ENCODE assay signal across 11 cellular contexts in genomic region chr2:119809329-119810038, GRCh38. TPM values are rescaled to one million over a fixed set of nuclear protein-coding genes. Genes with fewer than 3 reads are reported as not detected.
DNase-seq lines count a peak whose midpoint lies in the region; ATAC-seq and TF ChIP-seq lines count a peak whose summit lies in the region.
"Had no signal": no experiment of that assay in that cellular context is flagged by ENCODE, and none has a peak within 500 bp of the region (broad histone marks: within the 10 kb centered on the region; RNA-seq: fewer than 3 reads in every experiment).

No MANE protein-coding gene starts in this region.

- H3K27ac Mint-ChIP-seq in activated naive CD4-positive, alpha-beta T cell treated with anti-CD3 and anti-CD28 coated beads, Interleukin-2, amount 50 U/mL, for 24 hours: peak overlapping the region; percentile 55
- H3K27ac Mint-ChIP-seq in activated naive CD4-positive, alpha-beta T cell treated with anti-CD3 and anti-CD28 coated beads, Interleukin-2, amount 10 ng/mL, durations not matched to agents 7 days and 5 days: no peak overlapping the region

- ATAC-seq in SK-N-SH treated with all-trans-retinoic acid at 6 μM for 48 hours: peak; percentile 94

- peaks cover 66% of the 10 kb centered on the region for H3K4me1 Mint-ChIP-seq in activated naive CD4-positive, alpha-beta T cell treated with anti-CD3 and anti-CD28 coated beads, Interleukin-2, amount 50 U/mL, for 24 hours
- peaks cover 4% of the 10 kb centered on the region for H3K4me1 Mint-ChIP-seq in activated naive CD4-positive, alpha-beta T cell treated with anti-CD3 and anti-CD28 coated beads, Interleukin-2, amount 10 ng/mL, durations not matched to agents 7 days and 5 days

- H3K9me3 ChIP-seq in stomach: no peaks in the 10 kb centered on the region
- no peaks in the 10 kb centered on the region for H3K9me3 ChIP-seq in suprapubic skin

- TF ChIP-seq CTCF in stomach (IDR thresholded peaks at IDR 0.05) (no peak), suprapubic skin (IDR thresholded peaks at IDR 0.05) (no peak)

- H3K4me3 ChIP-seq in stomach (no peak overlapping the region), suprapubic skin (no peak overlapping the region)
- H3K4me3 ChIP-seq: BLaER1 had no signal

- TF ChIP-seq POLR2A in stomach (IDR thresholded peaks at IDR 0.05) (no peak), suprapubic skin (IDR thresholded peaks at IDR 0.05) (no peak)

- H3K27me3 ChIP-seq in stomach (no peaks in the 10 kb centered on the region), suprapubic skin (no peaks in the 10 kb centered on the region)
- H3K27me3 ChIP-seq: BLaER1 had no signal

- no peaks in the 10 kb centered on the region for H3K27me3 Mint-ChIP-seq in activated naive CD4-positive, alpha-beta T cell treated with anti-CD3 and anti-CD28 coated beads, Interleukin-2, amount 50 U/mL, for 24 hours
- H3K27me3 Mint-ChIP-seq in activated naive CD4-positive, alpha-beta T cell treated with anti-CD3 and anti-CD28 coated beads, Interleukin-2, amount 10 ng/mL, durations not matched to agents 7 days and 5 days: no peaks in the 10 kb centered on the region
- H3K27me3 Mint-ChIP-seq: memory B cell had no signal

- CTCF ChIA-PET in activated naive CD4-positive, alpha-beta T cell treated with anti-CD3 and anti-CD28 coated beads, Interleukin-2, amount 10 ng/mL, durations not matched to agents 7 days and 5 days (lab: Charles Lee): interaction anchor here (1.2 kb wide), 1 partner anchor 56 kb away, joined by 3 read pairs; no protein-coding TSS in a partner anchor

- no peak for DNase-seq in activated naive CD4-positive, alpha-beta T cell treated with anti-CD3 and anti-CD28 coated beads, Interleukin-2, amount 10 ng/mL, durations not matched to agents 7 days and 5 days
- DNase-seq in fibroblast of the conjunctiva (ENCODE audit: low read depth) (peak; percentile 65), stromal cell of bone marrow (ENCODE audit: low read depth) (peak; percentile 42), stomach (no peak), suprapubic skin (ENCODE audit: low spot score in 2 of 2) (no peak), kidney glomerular epithelial cell (lab: John Stamatoyannopoulos, UW) (no peak)
- DNase-seq: activated naive CD4-positive, alpha-beta T cell treated with Interleukin-2 at 50 U/mL for 16 hours had no signal

- intact Hi-C loops in stomach (cut with DNase I; ENCODE audit: low total_unique reads): no loop called here

- TF ChIP-seq EP300 in stomach (IDR thresholded peaks at IDR 0.05) (no peak), suprapubic skin (IDR thresholded peaks at IDR 0.05) (no peak)

- H3K27ac ChIP-seq in stomach (peak overlapping the region in 1 of 5 donors; percentile 9), suprapubic skin (no peak overlapping the region)
- H3K27ac ChIP-seq: BLaER1 had no signal

- peaks cover 17% of the 10 kb centered on the region for H3K36me3 Mint-ChIP-seq in activated naive CD4-positive, alpha-beta T cell treated with anti-CD3 and anti-CD28 coated beads, Interleukin-2, amount 50 U/mL, for 24 hours
- H3K36me3 Mint-ChIP-seq in activated naive CD4-positive, alpha-beta T cell treated with anti-CD3 and anti-CD28 coated beads, Interleukin-2, amount 10 ng/mL, durations not matched to agents 7 days and 5 days: peaks cover 43% of the 10 kb centered on the region

- no peaks in the 10 kb centered on the region for H3K9me3 Mint-ChIP-seq in activated naive CD4-positive, alpha-beta T cell treated with anti-CD3 and anti-CD28 coated beads, Interleukin-2, amount 50 U/mL, for 24 hours
- H3K9me3 Mint-ChIP-seq in activated naive CD4-positive, alpha-beta T cell treated with anti-CD3 and anti-CD28 coated beads, Interleukin-2, amount 10 ng/mL, durations not matched to agents 7 days and 5 days: peaks cover 16% of the 10 kb centered on the region

- H3K36me3 ChIP-seq in stomach: peaks cover 0 to 6% (median 3%) of the 10 kb centered on the region in 4 donors
- H3K36me3 ChIP-seq in suprapubic skin: peaks cover 4% of the 10 kb centered on the region

- WGBS in stomach, 5 donors: 38 to 70% (median 59%) methylated on average over 6 of the region's 6 CpGs
- WGBS in suprapubic skin: 36% methylated on average over 6 of the region's 6 CpGs

- H3K4me1 ChIP-seq in stomach (peaks cover 0 to 28% (median 11%) of the 10 kb centered on the region in 4 donors), suprapubic skin (peaks cover 19% of the 10 kb centered on the region)
- H3K4me1 ChIP-seq: BLaER1 had no signal

- H3K4me3 Mint-ChIP-seq in activated naive CD4-positive, alpha-beta T cell treated with anti-CD3 and anti-CD28 coated beads, Interleukin-2, amount 50 U/mL, for 24 hours: no peak overlapping the region
- H3K4me3 Mint-ChIP-seq in activated naive CD4-positive, alpha-beta T cell treated with anti-CD3 and anti-CD28 coated beads, Interleukin-2, amount 10 ng/mL, durations not matched to agents 7 days and 5 days: no peak overlapping the region
- H3K4me3 Mint-ChIP-seq: memory B cell had no signal

TF ChIP-seq in SK-N-SH treated with all-trans-retinoic acid at 6 μM for 48 hours, 23 proteins besides CTCF, POLR2A, EP300 and RAD21:
- TF ChIP-seq SNAI2 (CRISPR knock-in tag; IDR thresholded peaks at IDR 0.05): no peak

RNA-seq across cellular contexts. Expression of gene PTPN4, which starts 49.8 kb away (rescaled TPM):
- total RNA-seq in stomach: 100 to 1,000 TPM in 2 of 5 donors, 10 to 100 TPM in 2, 1 to 10 TPM in 1; 8.1 to 450 (median 52.5) TPM
- 1 to 10 TPM; 2.9 to 3.8 (median 3.5) TPM for polyA plus RNA-seq in stomach
- 10 to 100 TPM; 14.0 to 73.7 (median 36.7) TPM for total RNA-seq in suprapubic skin

Comparison
In these comparisons a context has a peak if more than half of its experiments do, and no peak if none do; other contexts are left out.
1. DNase-seq: peak in fibroblast of the conjunctiva (single experiment) and stromal cell of bone marrow (single experiment); none in activated naive CD4-positive, alpha-beta T cell treated with anti-CD3 and anti-CD28 coated beads, Interleukin-2, amount 10 ng/mL, durations not matched to agents 7 days and 5 days (single experiment), stomach (single experiment), suprapubic skin (0 of 2) and kidney glomerular epithelial cell (single experiment).